9 cellular contexts compared by ENCODE assay signal in the genomic region with DNA sequence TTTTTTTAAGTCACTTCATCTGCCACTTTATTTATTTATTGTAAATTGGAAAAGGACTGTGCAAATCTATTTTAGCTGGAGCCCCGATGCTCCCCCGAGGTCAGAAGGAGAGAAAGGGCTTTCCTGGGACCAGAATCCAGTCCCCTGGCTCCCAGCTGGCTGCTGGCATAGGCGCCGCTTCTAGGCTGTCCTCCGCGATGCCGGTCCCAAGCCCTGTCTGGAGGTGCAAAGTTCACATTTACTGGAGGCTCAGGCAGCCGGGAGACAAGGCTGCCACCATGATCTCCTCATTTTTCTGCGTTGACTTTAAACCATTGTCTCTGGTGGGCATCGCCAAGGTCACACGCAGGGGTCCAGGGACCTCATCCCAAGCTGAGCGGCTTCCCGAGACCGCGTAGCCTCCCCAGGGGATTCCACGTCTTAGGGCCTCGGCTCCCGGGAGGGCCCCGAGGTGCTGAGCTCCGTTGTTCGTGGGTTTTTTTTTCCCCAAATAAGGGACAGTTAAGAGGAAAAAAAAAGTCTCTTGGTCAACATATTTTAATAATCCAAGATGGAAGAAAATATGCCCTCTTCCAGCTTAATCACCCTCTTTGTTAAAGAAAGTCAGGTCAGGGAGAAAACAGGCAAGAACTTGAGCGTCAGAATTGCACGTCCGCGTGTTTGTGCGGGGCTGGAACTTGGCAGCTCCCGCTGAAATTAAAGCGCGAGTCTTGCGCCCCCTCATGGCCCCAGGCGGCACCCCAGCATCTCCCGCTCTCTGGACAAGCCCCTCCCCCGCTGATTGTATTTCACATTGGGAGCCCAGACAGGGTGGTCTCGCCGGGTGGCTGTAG. TPM values are rescaled to one million over a fixed set of nuclear protein-coding genes. Genes with fewer than 3 reads are reported as not detected.
DNase-seq lines count a peak whose midpoint lies in the region; ATAC-seq and TF ChIP-seq lines count a peak whose summit lies in the region.
"Had no signal": no experiment of that assay in that cellular context is flagged by ENCODE, and none has a peak within 500 bp of the region (broad histone marks: within the 10 kb centered on the region; RNA-seq: fewer than 3 reads in every experiment).

No MANE protein-coding gene starts in this region.

- H3K27me3 ChIP-seq in DND-41 (ENCODE audit: insufficient read depth, low read length, poor library complexity) (no peaks in the 10 kb centered on the region), vagina (no peaks in the 10 kb centered on the region)

- no peak overlapping the region for H2AFZ ChIP-seq in DND-41 (ENCODE audit: low read depth, low read length)

- no peaks in the 10 kb centered on the region for H3K79me2 ChIP-seq in DND-41 (ENCODE audit: insufficient read depth, low read length)

- TF ChIP-seq CTCF in DND-41 (IDR thresholded peaks at IDR 0.05; ENCODE audit: borderline replicate concordance, extremely low read depth, low read length, poor library complexity, severe bottlenecking) (peak; percentile 19), vagina (IDR thresholded peaks at IDR 0.05) (no peak)

- CTCF ChIA-PET in activated CD4-positive, alpha-beta memory T cell treated with anti-CD3 and anti-CD28 coated beads for 36 hours (lab: Charles Lee): interaction anchor here (0.7 to 2.1 kb wide), 23 partner anchors 8 to 292 kb away, joined by 3 to 12 read pairs (median 4); partner anchors contain the start of genes CCSER2 and LRIT1

- POLR2A ChIA-PET in activated CD4-positive, alpha-beta memory T cell treated with anti-CD3 and anti-CD28 coated beads for 36 hours (lab: Charles Lee): no interaction called here

- no peak overlapping the region for H3K27ac ChIP-seq in DND-41 (ENCODE audit: low read length)
- H3K27ac ChIP-seq in vagina: no peak overlapping the region

- no peaks in the 10 kb centered on the region for H4K20me1 ChIP-seq in DND-41 (ENCODE audit: insufficient read depth, low read length)

- H3K4me3 ChIP-seq in DND-41 (ENCODE audit: low read depth in 1 of 2, low read length in 2 of 2) (no peak overlapping the region), vagina (no peak overlapping the region)

- no peaks in the 10 kb centered on the region for H3K36me3 Mint-ChIP-seq in activated CD4-positive, alpha-beta memory T cell treated with anti-CD3 and anti-CD28 coated beads for 36 hours
- H3K36me3 Mint-ChIP-seq in natural killer cell treated with Interleukin-12 subunit alpha and Interleukin-12 subunit beta and Interleukin-15 and Interleukin-18, amount 100 ng/mL, for 72 hours: no peaks in the 10 kb centered on the region

- intact Hi-C loops in activated CD4-positive, alpha-beta memory T cell treated with anti-CD3 and anti-CD28 coated beads for 36 hours (cut with micrococcal nuclease): loop anchor here (5.0 kb wide), 1 partner anchor 114 kb away; no protein-coding TSS in a partner anchor
- intact Hi-C loops in vagina (cut with DNase I): no loop called here

- ATAC-seq in DND-41 (ENCODE audit: insufficient read depth, low read depth) (no peak), HG03103 (IDR thresholded peaks at IDR 0.05; ENCODE audit: low read depth, unreplicated experiment) (peak; percentile 82)
- ATAC-seq in natural killer cell treated with Interleukin-12 subunit alpha and Interleukin-12 subunit beta and Interleukin-15 and Interleukin-18, amount 100 ng/mL, for 72 hours: peak; percentile 64

- TF ChIP-seq POLR2A in erythroblast (IDR thresholded peaks at IDR 0.05; ENCODE audit: low read length) (no peak), vagina (IDR thresholded peaks at IDR 0.05) (no peak)

- H3K27ac Mint-ChIP-seq in activated CD4-positive, alpha-beta memory T cell treated with anti-CD3 and anti-CD28 coated beads for 36 hours: no peak overlapping the region
- H3K27ac Mint-ChIP-seq in natural killer cell treated with Interleukin-12 subunit alpha and Interleukin-12 subunit beta and Interleukin-15 and Interleukin-18, amount 100 ng/mL, for 72 hours: no peak overlapping the region

- no peaks in the 10 kb centered on the region for H3K9me3 Mint-ChIP-seq in activated CD4-positive, alpha-beta memory T cell treated with anti-CD3 and anti-CD28 coated beads for 36 hours
- H3K9me3 Mint-ChIP-seq in natural killer cell treated with Interleukin-12 subunit alpha and Interleukin-12 subunit beta and Interleukin-15 and Interleukin-18, amount 100 ng/mL, for 72 hours: no peaks in the 10 kb centered on the region

- no peak overlapping the region for H3K4me3 Mint-ChIP-seq in activated CD4-positive, alpha-beta memory T cell treated with anti-CD3 and anti-CD28 coated beads for 36 hours
- no peak overlapping the region for H3K4me3 Mint-ChIP-seq in natural killer cell treated with Interleukin-12 subunit alpha and Interleukin-12 subunit beta and Interleukin-15 and Interleukin-18, amount 100 ng/mL, for 72 hours

- no peak for DNase-seq in DND-41
- DNase-seq in activated CD4-positive, alpha-beta memory T cell treated with anti-CD3 and anti-CD28 coated beads for 36 hours: peak; percentile 71
- peak; percentile 47 to 51 for DNase-seq in erythroblast (lab: John Stamatoyannopoulos, UW)
- no peak for DNase-seq in natural killer cell treated with Interleukin-12 subunit alpha and Interleukin-12 subunit beta and Interleukin-15 and Interleukin-18, amount 100 ng/mL, for 72 hours (ENCODE audit: low spot score)
- DNase-seq in vagina (ENCODE audit: extremely low spot score in 2 of 2): peak; percentile 82 to 93
- no peak for DNase-seq in NCI-H1048 (lab: John Stamatoyannopoulos, UW)
- no peak for DNase-seq in NCI-H345 (lab: John Stamatoyannopoulos, UW)

- H3K4me1 ChIP-seq in DND-41 (ENCODE audit: insufficient read depth, low read length) (no peaks in the 10 kb centered on the region), vagina (no peaks in the 10 kb centered on the region)

- peaks cover 2% of the 10 kb centered on the region for H3K4me1 Mint-ChIP-seq in activated CD4-positive, alpha-beta memory T cell treated with anti-CD3 and anti-CD28 coated beads for 36 hours (ENCODE audit: low read depth)
- H3K4me1 Mint-ChIP-seq in natural killer cell treated with Interleukin-12 subunit alpha and Interleukin-12 subunit beta and Interleukin-15 and Interleukin-18, amount 100 ng/mL, for 72 hours (ENCODE audit: low read depth in 2 of 2): peaks cover 0 to 5% of the 10 kb centered on the region in 2 donors

- H3K36me3 ChIP-seq in DND-41 (ENCODE audit: insufficient read depth, low read length) (no peaks in the 10 kb centered on the region), vagina (no peaks in the 10 kb centered on the region)

- no peak overlapping the region for H3K4me2 ChIP-seq in DND-41 (ENCODE audit: insufficient read depth, low read length)

- H3K9ac ChIP-seq in DND-41 (ENCODE audit: low read depth, low read length): no peak overlapping the region

- H3K27me3 Mint-ChIP-seq in activated CD4-positive, alpha-beta memory T cell treated with anti-CD3 and anti-CD28 coated beads for 36 hours: peaks cover 9% of the 10 kb centered on the region
- H3K27me3 Mint-ChIP-seq in natural killer cell treated with Interleukin-12 subunit alpha and Interleukin-12 subunit beta and Interleukin-15 and Interleukin-18, amount 100 ng/mL, for 72 hours: peaks cover 13 to 24% of the 10 kb centered on the region in 2 donors

- H3K9me3 ChIP-seq in DND-41 (ENCODE audit: insufficient read depth, low read length, severe bottlenecking) (no peaks in the 10 kb centered on the region), vagina (no peaks in the 10 kb centered on the region)

RNA-seq across cellular contexts. Expression of gene RGR, which starts 11.9 kb away (rescaled TPM):
- total RNA-seq in activated CD4-positive, alpha-beta memory T cell treated with anti-CD3 and anti-CD28 coated beads for 36 hours: not detected
- total RNA-seq in natural killer cell treated with Interleukin-12 subunit alpha and Interleukin-12 subunit beta and Interleukin-15 and Interleukin-18, amount 100 ng/mL, for 72 hours: not detected
- not detected for total RNA-seq in vagina
- total RNA-seq: mononuclear cell had no signal

RNA-seq across cellular contexts. Expression of gene LRIT1, which starts 15.4 kb away (rescaled TPM):
- total RNA-seq in activated CD4-positive, alpha-beta memory T cell treated with anti-CD3 and anti-CD28 coated beads for 36 hours: not detected
- total RNA-seq in natural killer cell treated with Interleukin-12 subunit alpha and Interleukin-12 subunit beta and Interleukin-15 and Interleukin-18, amount 100 ng/mL, for 72 hours: not detected
- not detected for total RNA-seq in vagina
- total RNA-seq: mononuclear cell had no signal

RNA-seq across cellular contexts. Expression of gene LRIT2, which starts 31.4 kb away (rescaled TPM):
- not detected for total RNA-seq in activated CD4-positive, alpha-beta memory T cell treated with anti-CD3 and anti-CD28 coated beads for 36 hours
- total RNA-seq in natural killer cell treated with Interleukin-12 subunit alpha and Interleukin-12 subunit beta and Interleukin-15 and Interleukin-18, amount 100 ng/mL, for 72 hours: not detected
- not detected for total RNA-seq in vagina
- total RNA-seq: mononuclear cell had no signal

Comparison
In these comparisons a context has a peak if more than half of its experiments do, and no peak if none do; other contexts are left out.
1. DNase-seq: peak in activated CD4-positive, alpha-beta memory T cell treated with anti-CD3 and anti-CD28 coated beads for 36 hours (single experiment), erythroblast (2 of 2) and vagina (2 of 2); none in DND-41 (single experiment), natural killer cell treated with Interleukin-12 subunit alpha and Interleukin-12 subunit beta and Interleukin-15 and Interleukin-18, amount 100 ng/mL, for 72 hours (single experiment), NCI-H1048 (single experiment) and NCI-H345 (single experiment).